Comparison of ENCODE assay signal across 19 cellular contexts in genomic region chr10:58622286-58622685, GRCh38.
DNase-seq lines count a peak whose midpoint lies in the region; ATAC-seq and TF ChIP-seq lines count a peak whose summit lies in the region.
"Had no signal": no experiment of that assay in that cellular context is flagged by ENCODE, and none has a peak within 500 bp of the region (broad histone marks: within the 10 kb centered on the region; RNA-seq: fewer than 3 reads in every experiment).

No MANE protein-coding gene starts in this region.

- ATAC-seq in SK-N-SH treated with all-trans-retinoic acid at 6 μM for 48 hours, result peak; percentile 73
- ATAC-seq in activated CD8-positive, alpha-beta T cell treated with anti-CD3 and anti-CD28 coated beads, Interleukin-2, amount 10 ng/mL, durations not matched to agents 7 days and 5 days, result no peak
- no peak for ATAC-seq in GM18907 (IDR thresholded peaks at IDR 0.05; ENCODE audit: unreplicated experiment)
- ATAC-seq: CD8-positive, alpha-beta T cell; GM12878 had no signal

- no peak overlapping the region for H3K9ac ChIP-seq in smooth muscle cell (ENCODE audit: low read depth)
- H3K9ac ChIP-seq: KMS-11 had no signal

- H3K27me3 ChIP-seq in smooth muscle cell (ENCODE audit: low read depth) (no peaks in the 10 kb centered on the region), breast epithelium (no peaks in the 10 kb centered on the region)
- H3K27me3 ChIP-seq: SJCRH30 had no signal

- intact Hi-C loops in breast epithelium (cut with DNase I; ENCODE audit: low total_unique reads), result no loop called here

- H3K27me3 Mint-ChIP-seq in activated CD8-positive, alpha-beta T cell treated with anti-CD3 and anti-CD28 coated beads, Interleukin-2, amount 10 ng/mL, durations not matched to agents 7 days and 5 days (ENCODE audit: low read depth), result no peaks in the 10 kb centered on the region

- POLR2A ChIA-PET in activated CD8-positive, alpha-beta T cell treated with anti-CD3 and anti-CD28 coated beads, Interleukin-2, amount 10 ng/mL, durations not matched to agents 7 days and 5 days (lab: Charles Lee), result no interaction called here

- TF ChIP-seq CTCF in foreskin fibroblast (IDR thresholded peaks at IDR 0.05; ENCODE audit: low read depth, low read length) (no peak), smooth muscle cell (IDR thresholded peaks at IDR 0.05; ENCODE audit: borderline replicate concordance, insufficient read depth, poor library complexity, severe bottlenecking) (no peak), breast epithelium (IDR thresholded peaks at IDR 0.05) (no peak)

- H3K4me1 ChIP-seq in smooth muscle cell (ENCODE audit: low read depth) (no peaks in the 10 kb centered on the region), breast epithelium (no peaks in the 10 kb centered on the region)
- H3K4me1 ChIP-seq: SJCRH30 had no signal

- H4K20me1 ChIP-seq in smooth muscle cell (ENCODE audit: low read depth), result peaks cover 4% of the 10 kb centered on the region

- no peak overlapping the region for H2AFZ ChIP-seq in smooth muscle cell (ENCODE audit: low read depth)

- H3K9me3 Mint-ChIP-seq in activated CD8-positive, alpha-beta T cell treated with anti-CD3 and anti-CD28 coated beads, Interleukin-2, amount 10 ng/mL, durations not matched to agents 7 days and 5 days (ENCODE audit: insufficient read depth), result no peaks in the 10 kb centered on the region
- H3K9me3 Mint-ChIP-seq: CD8-positive, alpha-beta T cell had no signal

- H3K79me2 ChIP-seq in smooth muscle cell (ENCODE audit: low read depth), result peaks cover under 1% of the 10 kb centered on the region

- peak overlapping the region; percentile 17 for H3K27ac ChIP-seq in smooth muscle cell (ENCODE audit: low read depth)
- no peak overlapping the region for H3K27ac ChIP-seq in breast epithelium
- H3K27ac ChIP-seq: KMS-11, RWPE1, SJCRH30 had no signal

- H3K36me3 ChIP-seq in smooth muscle cell (ENCODE audit: low read depth) (no peaks in the 10 kb centered on the region), breast epithelium (no peaks in the 10 kb centered on the region)
- H3K36me3 ChIP-seq: SJCRH30 had no signal

- no peaks in the 10 kb centered on the region for H3K4me1 Mint-ChIP-seq in activated CD8-positive, alpha-beta T cell treated with anti-CD3 and anti-CD28 coated beads, Interleukin-2, amount 10 ng/mL, durations not matched to agents 7 days and 5 days (ENCODE audit: low read depth)

- no peak for TF ChIP-seq POLR2A in breast epithelium (IDR thresholded peaks at IDR 0.05)

- DNase-seq in GM03348 (ENCODE audit: low spot score) (peak; percentile 33), foreskin fibroblast (peak; percentile 52 to 81), smooth muscle cell (lab: John Stamatoyannopoulos, UW; ENCODE audit: unreplicated experiment) (no peak), breast epithelium (ENCODE audit: low spot score in 2 of 2) (no peak)
- no peak for DNase-seq in activated CD8-positive, alpha-beta T cell treated with anti-CD3 and anti-CD28 coated beads, Interleukin-2, amount 10 ng/mL, durations not matched to agents 7 days and 5 days
- DNase-seq: CD8-positive, alpha-beta T cell; NCI-H1092 treated with DMSO at 0.1 percent for 48 hours; NCI-H1694; NCI-H2107; NCI-H345; NCI-H526 treated with DMSO at 0.1 percent for 48 hours; NK-92 treated with Interleukin-12 subunit alpha and Interleukin-12 subunit beta, amount 100 ng/mL, for 24 hours; OCI-M1; SJCRH30 had no signal

- CTCF ChIA-PET in activated CD8-positive, alpha-beta T cell treated with anti-CD3 and anti-CD28 coated beads, Interleukin-2, amount 10 ng/mL, durations not matched to agents 7 days and 5 days (lab: Charles Lee), result no interaction called here

- no peaks in the 10 kb centered on the region for H3K36me3 Mint-ChIP-seq in activated CD8-positive, alpha-beta T cell treated with anti-CD3 and anti-CD28 coated beads, Interleukin-2, amount 10 ng/mL, durations not matched to agents 7 days and 5 days (ENCODE audit: low read depth)
- H3K36me3 Mint-ChIP-seq: CD8-positive, alpha-beta T cell had no signal

- 28% methylated on average over 2 of the region's 2 CpGs for WGBS in smooth muscle cell (ENCODE audit: low lambda C conversion rate)

- H3F3A ChIP-seq in smooth muscle cell (ENCODE audit: low read depth), result no peaks in the 10 kb centered on the region

- H3K9me3 ChIP-seq in smooth muscle cell (replicated peaks; ENCODE audit: low read depth) (no peaks in the 10 kb centered on the region), breast epithelium (no peaks in the 10 kb centered on the region)
- H3K9me3 ChIP-seq: SJCRH30 had no signal

- no peak overlapping the region for H3K4me3 Mint-ChIP-seq in activated CD8-positive, alpha-beta T cell treated with anti-CD3 and anti-CD28 coated beads, Interleukin-2, amount 10 ng/mL, durations not matched to agents 7 days and 5 days
- H3K4me3 Mint-ChIP-seq: CD8-positive, alpha-beta T cell had no signal

- H3K4me2 ChIP-seq in smooth muscle cell, result no peak overlapping the region
- H3K4me2 ChIP-seq: KMS-11 had no signal

- H3K27ac Mint-ChIP-seq in activated CD8-positive, alpha-beta T cell treated with anti-CD3 and anti-CD28 coated beads, Interleukin-2, amount 10 ng/mL, durations not matched to agents 7 days and 5 days, result no peak overlapping the region
- H3K27ac Mint-ChIP-seq: CD8-positive, alpha-beta T cell had no signal

- no peak overlapping the region for H3K4me3 ChIP-seq in foreskin fibroblast (ENCODE audit: low read depth in 1 of 2, low read length in 2 of 2)
- no peak overlapping the region for H3K4me3 ChIP-seq in smooth muscle cell
- H3K4me3 ChIP-seq in breast epithelium, result no peak overlapping the region
- H3K4me3 ChIP-seq: GM12878, SJCRH30 had no signal

TF ChIP-seq in SK-N-SH treated with all-trans-retinoic acid at 6 μM for 48 hours, 23 proteins besides CTCF, POLR2A, EP300 and RAD21:
- no peak for TF ChIP-seq CSDC2 (CRISPR knock-in tag; IDR thresholded peaks at IDR 0.05)
- TF ChIP-seq RARB (CRISPR knock-in tag; IDR thresholded peaks at IDR 0.05), result no peak
- peak; percentile 40; the same call in 1 of the 2 replicates for TF ChIP-seq TCF4 (CRISPR knock-in tag; IDR thresholded peaks at IDR 0.05; ENCODE audit: borderline replicate concordance)
- no peak for TF ChIP-seq SNAI2 (CRISPR knock-in tag; IDR thresholded peaks at IDR 0.05)
- TF ChIP-seq ZNF70 (CRISPR knock-in tag; IDR thresholded peaks at IDR 0.05), result 0 out of 2 replicates have a peak, but pooled peaks have one; percentile 37
- no peak for TF ChIP-seq TOX (CRISPR knock-in tag; IDR thresholded peaks at IDR 0.05; ENCODE audit: borderline replicate concordance)

Comparison
In these comparisons a context has a peak if more than half of its experiments do, and no peak if none do; other contexts are left out.
1. DNase-seq: peak in GM03348 (single experiment) and foreskin fibroblast (2 of 2); none in smooth muscle cell (single experiment), breast epithelium (0 of 2) and activated CD8-positive, alpha-beta T cell treated with anti-CD3 and anti-CD28 coated beads, Interleukin-2, amount 10 ng/mL, durations not matched to agents 7 days and 5 days (single experiment).